In the genomic region with DNA sequence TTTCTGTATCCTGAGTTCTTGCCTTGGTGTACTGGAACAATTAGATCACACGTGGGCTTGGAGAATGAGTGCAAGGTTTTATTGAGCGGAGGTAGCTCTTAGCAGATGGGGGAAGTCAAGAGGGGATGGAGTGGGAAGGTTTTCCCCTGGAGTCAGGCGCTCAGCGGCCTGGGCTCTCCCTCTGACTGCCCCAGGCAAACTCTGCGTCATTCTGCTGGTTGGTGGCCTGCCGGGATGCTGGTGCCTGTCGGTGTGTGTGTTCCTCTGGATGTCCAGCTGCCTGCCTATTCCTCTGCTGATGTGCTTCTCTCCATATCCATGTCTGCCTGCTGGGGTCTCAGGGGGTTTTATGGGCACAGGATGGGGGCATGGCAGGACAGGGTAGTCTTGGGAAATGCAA, we compare ENCODE assay signal across 26 cellular contexts.
DNase-seq lines count a peak whose midpoint lies in the region; ATAC-seq and TF ChIP-seq lines count a peak whose summit lies in the region.
"Had no signal": no experiment of that assay in that cellular context is flagged by ENCODE, and none has a peak within 500 bp of the region (broad histone marks: within the 10 kb centered on the region; RNA-seq: fewer than 3 reads in every experiment).

No MANE protein-coding gene starts in this region.

- H2BK120ac ChIP-seq in trophoblast cell (ENCODE audit: insufficient read depth, low read length, poor library complexity) = no peak overlapping the region

- no peaks in the 10 kb centered on the region for H3K4me1 Mint-ChIP-seq in activated CD8-positive, alpha-beta T cell treated with anti-CD3 and anti-CD28 coated beads, Interleukin-2, amount 10 ng/mL, durations not matched to agents 7 days and 5 days (ENCODE audit: low read depth)
- H3K4me1 Mint-ChIP-seq in activated CD8-positive, alpha-beta T cell treated with anti-CD3 and anti-CD28 coated beads for 36 hours (ENCODE audit: low read depth) = no peaks in the 10 kb centered on the region
- H3K4me1 Mint-ChIP-seq in glutamatergic neuron (ENCODE audit: low read depth, unreplicated experiment) = peaks cover 63% of the 10 kb centered on the region
- H3K4me1 Mint-ChIP-seq: B cell; CD14-positive monocyte; CD8-positive, alpha-beta memory T cell had no signal

- H3K36me3 ChIP-seq in trophoblast cell (ENCODE audit: control insufficient read depth in 1 of 2, insufficient read depth in 2 of 2, low read length in 2 of 2) (no peaks in the 10 kb centered on the region), mammary epithelial cell (ENCODE audit: insufficient read depth, low read length) (no peaks in the 10 kb centered on the region)
- H3K36me3 ChIP-seq: BLaER1 had no signal

- H3K14ac ChIP-seq in trophoblast cell (ENCODE audit: low read length) = no peak overlapping the region

- no peaks in the 10 kb centered on the region for H3K27me3 ChIP-seq in trophoblast cell (ENCODE audit: insufficient read depth, low read length)
- H3K27me3 ChIP-seq in mammary epithelial cell (ENCODE audit: insufficient read depth, low read length) = no peaks in the 10 kb centered on the region
- H3K27me3 ChIP-seq: BLaER1 had no signal

- H3K79me2 ChIP-seq in trophoblast cell (ENCODE audit: control insufficient read depth, insufficient read depth, low read length, poor library complexity) = no peaks in the 10 kb centered on the region
- H3K79me2 ChIP-seq in mammary epithelial cell (ENCODE audit: insufficient read depth, low read length) = no peaks in the 10 kb centered on the region

- no peak overlapping the region for H3K18ac ChIP-seq in trophoblast cell (ENCODE audit: low read length)

- intact Hi-C loops in activated CD8-positive, alpha-beta T cell treated with anti-CD3 and anti-CD28 coated beads for 36 hours (cut with micrococcal nuclease) = no loop called here
- intact Hi-C loops in mammary epithelial cell (cut with micrococcal nuclease) = no loop called here

- H3K27ac ChIP-seq in trophoblast cell (ENCODE audit: low read depth, low read length) (no peak overlapping the region), mammary epithelial cell (ENCODE audit: insufficient read depth, low read depth, low read length) (no peak overlapping the region)
- H3K27ac ChIP-seq: 22Rv1, A549, BLaER1 had no signal

- no peaks in the 10 kb centered on the region for H4K20me1 ChIP-seq in mammary epithelial cell (ENCODE audit: insufficient read depth, low read length)
- H4K20me1 ChIP-seq: BLaER1 had no signal

- H3K23ac ChIP-seq in trophoblast cell (ENCODE audit: low read length) = no peak overlapping the region

- H3K4me3 ChIP-seq in trophoblast cell (ENCODE audit: low read depth, low read length) (no peak overlapping the region), mammary epithelial cell (replicated peaks in 1 of 3; ENCODE audit: insufficient read depth in 1 of 3, low read depth in 2 of 3, low read length in 3 of 3) (no peak overlapping the region)
- H3K4me3 ChIP-seq: A549, BLaER1 had no signal

- H4K8ac ChIP-seq in trophoblast cell (ENCODE audit: low read depth, low read length) = no peak overlapping the region

- CTCF ChIA-PET in activated CD8-positive, alpha-beta T cell treated with anti-CD3 and anti-CD28 coated beads, Interleukin-2, amount 10 ng/mL, durations not matched to agents 7 days and 5 days (lab: Charles Lee) = interaction anchor here (0.6 kb wide), 1 partner anchor 104 kb away, joined by 3 read pairs; no protein-coding TSS in a partner anchor
- CTCF ChIA-PET in activated CD8-positive, alpha-beta T cell treated with anti-CD3 and anti-CD28 coated beads for 36 hours (lab: Charles Lee) = no interaction called here
- CTCF ChIA-PET in mammary epithelial cell (lab: Charles Lee; ENCODE audit: low non-redundant PET) = interaction anchor here (0.6 kb wide), 1 partner anchor 304 kb away, joined by 3 read pairs; no protein-coding TSS in a partner anchor

- H3K4me1 ChIP-seq in trophoblast cell (ENCODE audit: control insufficient read depth in 1 of 2, insufficient read depth in 2 of 2, low read length in 2 of 2) (peaks cover 0 to 3% of the 10 kb centered on the region in 2 experiments), mammary epithelial cell (ENCODE audit: insufficient read depth, low read length) (no peaks in the 10 kb centered on the region)
- H3K4me1 ChIP-seq: A549 had no signal

- ATAC-seq in activated CD8-positive, alpha-beta T cell treated with anti-CD3 and anti-CD28 coated beads, Interleukin-2, amount 10 ng/mL, durations not matched to agents 7 days and 5 days = no peak
- ATAC-seq in activated CD8-positive, alpha-beta T cell treated with anti-CD3 and anti-CD28 coated beads for 36 hours = no peak
- no peak for ATAC-seq in GM18505 (IDR thresholded peaks at IDR 0.05; ENCODE audit: unreplicated experiment)
- ATAC-seq: A549 had no signal

- POLR2A ChIA-PET in activated CD8-positive, alpha-beta T cell treated with anti-CD3 and anti-CD28 coated beads, Interleukin-2, amount 10 ng/mL, durations not matched to agents 7 days and 5 days (lab: Charles Lee) = no interaction called here
- POLR2A ChIA-PET in activated CD8-positive, alpha-beta T cell treated with anti-CD3 and anti-CD28 coated beads for 36 hours (lab: Charles Lee) = interaction anchor here (0.6 kb wide), 1 partner anchor 15 kb away, joined by 3 read pairs; no protein-coding TSS in a partner anchor

- no peak overlapping the region for H3K4me2 ChIP-seq in trophoblast cell (ENCODE audit: low read length)
- H3K4me2 ChIP-seq in mammary epithelial cell (ENCODE audit: insufficient read depth, low read depth, low read length) = no peak overlapping the region
- H3K4me2 ChIP-seq: A549, BLaER1 had no signal

- in situ Hi-C loops in mammary epithelial cell (cut with MboI; ENCODE audit: low sequenced_read_pairs in 2 of 2) = no loop called here

- peaks cover 31% of the 10 kb centered on the region for H3K27me3 Mint-ChIP-seq in activated CD8-positive, alpha-beta T cell treated with anti-CD3 and anti-CD28 coated beads, Interleukin-2, amount 10 ng/mL, durations not matched to agents 7 days and 5 days (ENCODE audit: low read depth)
- H3K27me3 Mint-ChIP-seq in activated CD8-positive, alpha-beta T cell treated with anti-CD3 and anti-CD28 coated beads for 36 hours = peaks cover 4% of the 10 kb centered on the region
- H3K27me3 Mint-ChIP-seq in glutamatergic neuron (ENCODE audit: unreplicated experiment) = peaks cover 11% of the 10 kb centered on the region
- H3K27me3 Mint-ChIP-seq: CD4-positive, alpha-beta memory T cell had no signal

- no TSS peak for BruUV-seq in mammary epithelial cell (replicated peaks; lab: Mats Ljungman, UMichigan)

- H4K91ac ChIP-seq in trophoblast cell (ENCODE audit: low read depth, low read length) = no peak overlapping the region

- TF ChIP-seq POLR2A in GM18505 (IDR thresholded peaks at IDR 0.05; ENCODE audit: borderline replicate concordance, extremely low read depth, insufficient read depth, insufficient read length) = no peak

- no peak for DNase-seq in activated CD8-positive, alpha-beta T cell treated with anti-CD3 and anti-CD28 coated beads, Interleukin-2, amount 10 ng/mL, durations not matched to agents 7 days and 5 days
- no peak for DNase-seq in activated CD8-positive, alpha-beta T cell treated with anti-CD3 and anti-CD28 coated beads for 36 hours
- DNase-seq in RPMI7951 (ENCODE audit: low read depth) (peak; percentile 91), glutamatergic neuron (peak; percentile 70), trophoblast cell (peak; percentile 83 to 86), midbrain (lab: John Stamatoyannopoulos, UW) (no peak), mammary epithelial cell (no peak)
- DNase-seq: AML-193; C1 segment of cervical spinal cord; CD4-positive, alpha-beta memory T cell; CD4-positive, CD25-positive, alpha-beta regulatory T cell; CD8-positive, alpha-beta memory T cell; COR-L47; DMS 273 treated with DMSO at 0.1 percent for 48 hours; DMS153; DMS53; DMS79; DND-41; EL; GF-D8 had no signal

- H3K27ac Mint-ChIP-seq in activated CD8-positive, alpha-beta T cell treated with anti-CD3 and anti-CD28 coated beads, Interleukin-2, amount 10 ng/mL, durations not matched to agents 7 days and 5 days = peak overlapping the region; percentile 35
- H3K27ac Mint-ChIP-seq in activated CD8-positive, alpha-beta T cell treated with anti-CD3 and anti-CD28 coated beads for 36 hours = no peak overlapping the region
- H3K27ac Mint-ChIP-seq in glutamatergic neuron (ENCODE audit: unreplicated experiment) = peak overlapping the region; percentile 90
- H3K27ac Mint-ChIP-seq: B cell; CD4-positive, alpha-beta memory T cell; CD4-positive, CD25-positive, alpha-beta regulatory T cell had no signal

- H3K9me3 ChIP-seq in trophoblast cell (ENCODE audit: insufficient read depth, low read depth, low read length) (no peaks in the 10 kb centered on the region), mammary epithelial cell (replicated peaks; ENCODE audit: insufficient read depth, low read length) (no peaks in the 10 kb centered on the region)
- H3K9me3 ChIP-seq: A549, BLaER1 had no signal

- H3K4me3 Mint-ChIP-seq in activated CD8-positive, alpha-beta T cell treated with anti-CD3 and anti-CD28 coated beads, Interleukin-2, amount 10 ng/mL, durations not matched to agents 7 days and 5 days = no peak overlapping the region
- H3K4me3 Mint-ChIP-seq in activated CD8-positive, alpha-beta T cell treated with anti-CD3 and anti-CD28 coated beads for 36 hours = no peak overlapping the region
- peak overlapping the region; percentile 36 for H3K4me3 Mint-ChIP-seq in glutamatergic neuron (ENCODE audit: unreplicated experiment)
- H3K4me3 Mint-ChIP-seq: B cell; CD14-positive monocyte; CD4-positive, alpha-beta memory T cell; CD4-positive, CD25-positive, alpha-beta regulatory T cell; CD8-positive, alpha-beta memory T cell had no signal

- no peak overlapping the region for H2BK5ac ChIP-seq in trophoblast cell (ENCODE audit: low read depth, low read length, poor library complexity)

- no peak overlapping the region for H2AK5ac ChIP-seq in trophoblast cell (ENCODE audit: low read length)

- no peak overlapping the region for H2AFZ ChIP-seq in trophoblast cell (ENCODE audit: insufficient read depth, low read length, poor library complexity)
- no peak overlapping the region for H2AFZ ChIP-seq in mammary epithelial cell (ENCODE audit: low read depth, low read length)

- no peak overlapping the region for H4K12ac ChIP-seq in trophoblast cell (ENCODE audit: low read depth, low read length)

- H3K4ac ChIP-seq in trophoblast cell (ENCODE audit: low read depth, low read length) = no peak overlapping the region

- dilution Hi-C loops in mammary epithelial cell (cut with HindIII; ENCODE audit: low sequenced_read_pairs) = no loop called here

- H3K36me3 Mint-ChIP-seq in activated CD8-positive, alpha-beta T cell treated with anti-CD3 and anti-CD28 coated beads, Interleukin-2, amount 10 ng/mL, durations not matched to agents 7 days and 5 days (ENCODE audit: low read depth) = no peaks in the 10 kb centered on the region
- no peaks in the 10 kb centered on the region for H3K36me3 Mint-ChIP-seq in activated CD8-positive, alpha-beta T cell treated with anti-CD3 and anti-CD28 coated beads for 36 hours (ENCODE audit: low read depth)
- H3K36me3 Mint-ChIP-seq in glutamatergic neuron (ENCODE audit: unreplicated experiment) = no peaks in the 10 kb centered on the region
- H3K36me3 Mint-ChIP-seq: CD14-positive monocyte; CD4-positive, alpha-beta memory T cell; CD4-positive, CD25-positive, alpha-beta regulatory T cell; CD8-positive, alpha-beta memory T cell had no signal

- H3K9ac ChIP-seq in trophoblast cell (ENCODE audit: low read length) (no peak overlapping the region), mammary epithelial cell (ENCODE audit: insufficient read depth, low read length) (no peak overlapping the region)
- H3K9ac ChIP-seq: BLaER1 had no signal

- H3K79me1 ChIP-seq in trophoblast cell (ENCODE audit: low read length) = peaks cover 2% of the 10 kb centered on the region

- H3K9me3 Mint-ChIP-seq in activated CD8-positive, alpha-beta T cell treated with anti-CD3 and anti-CD28 coated beads, Interleukin-2, amount 10 ng/mL, durations not matched to agents 7 days and 5 days (ENCODE audit: insufficient read depth) = no peaks in the 10 kb centered on the region
- H3K9me3 Mint-ChIP-seq in activated CD8-positive, alpha-beta T cell treated with anti-CD3 and anti-CD28 coated beads for 36 hours = no peaks in the 10 kb centered on the region
- H3K9me3 Mint-ChIP-seq in glutamatergic neuron (ENCODE audit: unreplicated experiment) = peaks cover 18% of the 10 kb centered on the region
- H3K9me3 Mint-ChIP-seq: CD4-positive, CD25-positive, alpha-beta regulatory T cell; CD8-positive, alpha-beta memory T cell had no signal

- no peak overlapping the region for H2BK12ac ChIP-seq in trophoblast cell (ENCODE audit: low read length)

- no peak for TF ChIP-seq CTCF in activated CD8-positive, alpha-beta T cell treated with anti-CD3 and anti-CD28 coated beads for 36 hours (IDR thresholded peaks at IDR 0.05)
- TF ChIP-seq CTCF in glutamatergic neuron (IDR thresholded peaks at IDR 0.05; ENCODE audit: partially characterized antibody, unreplicated experiment) (no peak), mammary epithelial cell (conservative IDR thresholded peaks at IDR 0.05 in 1 of 2, IDR thresholded peaks at IDR 0.05 in 1 of 2; ENCODE audit: extremely low read depth in 1 of 2, insufficient read depth in 1 of 2, low read depth in 1 of 2, low read length in 2 of 2) (no peak)

- WGBS in trophoblast cell (ENCODE audit: extremely low coverage, insufficient coverage, insufficient read length) = no CpG with 5 or more reads among the region's 7 CpGs
- WGBS in mammary epithelial cell (ENCODE audit: low coverage, missing lambda C conversion rate) = 95% methylated on average over 7 of the region's 7 CpGs

Comparison
In these comparisons a context has a peak if more than half of its experiments do, and no peak if none do; other contexts are left out.
1. DNase-seq: peak in RPMI7951 (single experiment), glutamatergic neuron (single experiment) and trophoblast cell (2 of 2); none in activated CD8-positive, alpha-beta T cell treated with anti-CD3 and anti-CD28 coated beads, Interleukin-2, amount 10 ng/mL, durations not matched to agents 7 days and 5 days (single experiment), activated CD8-positive, alpha-beta T cell treated with anti-CD3 and anti-CD28 coated beads for 36 hours (single experiment), midbrain (single experiment) and mammary epithelial cell (single experiment).